Comparison of ENCODE assay signal across 8 cellular contexts in the genomic region with DNA sequence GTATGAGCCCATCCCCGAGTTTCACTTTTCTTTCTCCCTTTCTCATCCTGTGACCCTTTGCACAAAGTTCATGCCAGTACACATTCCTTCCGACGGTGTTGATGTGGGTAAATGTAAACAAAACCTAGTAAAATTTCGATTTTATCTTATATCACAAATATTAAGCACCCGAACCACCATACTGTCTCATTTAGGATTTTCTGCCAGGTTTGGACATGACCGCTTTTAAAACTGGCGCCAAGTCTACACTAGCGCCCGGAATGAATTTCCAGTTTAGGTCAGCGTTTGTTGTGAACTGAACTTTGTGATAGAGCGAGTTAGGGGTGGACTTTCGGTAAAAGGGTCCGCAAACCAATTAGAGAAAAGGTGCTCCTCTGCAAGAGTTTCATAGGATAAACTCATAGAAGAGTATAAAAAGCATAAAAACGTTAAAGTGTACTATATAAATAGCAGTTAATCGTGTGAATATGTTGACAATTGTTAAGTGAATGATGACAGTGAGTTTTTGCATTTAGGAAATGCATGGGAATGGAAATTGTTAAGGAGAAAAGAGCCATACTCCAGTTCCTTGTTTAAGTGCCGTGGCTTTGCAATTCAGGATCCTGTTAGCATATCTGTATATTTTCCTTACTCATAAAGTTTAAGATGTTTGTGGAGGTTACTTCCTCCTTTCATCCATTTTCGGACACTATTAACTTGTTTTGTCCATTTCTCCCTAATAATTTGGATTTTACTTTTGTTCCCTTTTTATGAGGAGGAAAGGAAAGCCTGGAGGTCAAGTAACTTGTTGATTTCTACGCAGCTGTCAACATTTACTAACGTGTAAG. TPM values are rescaled to one million over a fixed set of nuclear protein-coding genes. Genes with fewer than 3 reads are reported as not detected.
A peak's percentile ranks its signal among the peaks of the same experiment; 100 is the strongest.
DNase-seq lines count a peak whose midpoint lies in the region; ATAC-seq and TF ChIP-seq lines count a peak whose summit lies in the region.

No MANE protein-coding gene starts in this region.

- peak overlapping the region; percentile 98 for H3K4me2 ChIP-seq in PC-3 (ENCODE audit: low read length)

- intact Hi-C loops in PC-3 (cut with micrococcal nuclease), result no loop called here
- intact Hi-C loops in upper lobe of right lung (cut with DNase I), result no loop called here

- WGBS in mesodermal cell (ENCODE audit: insufficient coverage in 2 of 2), 2 experiments, result 80 to 82% methylated on average over 13 to 15 of the region's 19 CpGs

- DNase-seq in AG08395 (ENCODE audit: low spot score) (peak; percentile 48), GM19238 (ENCODE audit: insufficient read length, low spot score) (peak; percentile 5), PC-3 (peak; percentile 35), upper lobe of right lung (no peak), T-helper 9 cell (no peak)
- no peak for DNase-seq in effector memory CD8-positive, alpha-beta T cell

- H3K27me3 ChIP-seq in PC-3 (ENCODE audit: low read length) (no peaks in the 10 kb centered on the region), upper lobe of right lung (no peaks in the 10 kb centered on the region)

- H3K36me3 ChIP-seq in PC-3 (ENCODE audit: low read depth, low read length), result no peaks in the 10 kb centered on the region
- H3K36me3 ChIP-seq in mesodermal cell (ENCODE audit: control insufficient read depth, insufficient read depth, low read length), result no peaks in the 10 kb centered on the region
- H3K36me3 ChIP-seq in upper lobe of right lung, result no peaks in the 10 kb centered on the region

- H3K27me3 Mint-ChIP-seq in effector memory CD8-positive, alpha-beta T cell, result peaks cover 0 to 15% of the 10 kb centered on the region in 2 donors

- CTCF ChIA-PET in PC-3 (lab: Charles Lee), result no interaction called here

- H3K4me3 ChIP-seq in PC-3 (ENCODE audit: low read length) (peak overlapping the region; percentile 73), mesodermal cell (ENCODE audit: extremely low read depth, insufficient read depth, low read length, poor library complexity, severe bottlenecking) (peak overlapping the region; percentile 43), upper lobe of right lung (peak overlapping the region; percentile 62)

- no peak for TF ChIP-seq CTCF in PC-3 (conservative IDR thresholded peaks at IDR 0.05; ENCODE audit: low read depth, low read length)
- no peak for TF ChIP-seq CTCF in upper lobe of right lung (IDR thresholded peaks at IDR 0.05)

- H3K4me3 Mint-ChIP-seq in effector memory CD8-positive, alpha-beta T cell, result peak overlapping the region; percentile 90 to 100

- H3K4me1 Mint-ChIP-seq in effector memory CD8-positive, alpha-beta T cell (ENCODE audit: low read depth in 2 of 2), result peaks cover 8 to 23% of the 10 kb centered on the region in 2 donors

- H3K4me1 ChIP-seq in PC-3 (ENCODE audit: insufficient read depth, low read length) (peaks cover 17% of the 10 kb centered on the region), mesodermal cell (ENCODE audit: control insufficient read depth, insufficient read depth, low read length, poor library complexity, severe bottlenecking) (peaks cover 5% of the 10 kb centered on the region), upper lobe of right lung (peaks cover 7% of the 10 kb centered on the region)

- H3K36me3 Mint-ChIP-seq in effector memory CD8-positive, alpha-beta T cell (ENCODE audit: insufficient read depth), result peaks cover 14% of the 10 kb centered on the region

- H3K9me3 Mint-ChIP-seq in effector memory CD8-positive, alpha-beta T cell, result no peaks in the 10 kb centered on the region

- no peaks in the 10 kb centered on the region for H3K79me2 ChIP-seq in PC-3 (ENCODE audit: low read length)

- H2AFZ ChIP-seq in PC-3 (ENCODE audit: low read length), result peak overlapping the region; percentile 99

- no peaks in the 10 kb centered on the region for H3F3A ChIP-seq in PC-3 (ENCODE audit: low read length, unreplicated experiment)

- TSS peak; percentile 47 for BruUV-seq in PC-3 (replicated peaks; lab: Mats Ljungman, UMichigan)

- H3K27ac ChIP-seq in PC-3 (ENCODE audit: low read length) (peak overlapping the region; percentile 58), mesodermal cell (ENCODE audit: low read depth, low read length, severe bottlenecking) (peak overlapping the region; percentile 44), upper lobe of right lung (peak overlapping the region; percentile 89)

- ATAC-seq in PC-3 (peak; percentile 34), upper lobe of right lung (peak; percentile 8), HG02571 (IDR thresholded peaks at IDR 0.05; ENCODE audit: unreplicated experiment) (no peak)
- no peak for ATAC-seq in effector memory CD8-positive, alpha-beta T cell (replicated peaks)

- no peaks in the 10 kb centered on the region for H3K9me2 ChIP-seq in PC-3 (replicated peaks; ENCODE audit: low read length)

- POLR2A ChIA-PET in PC-3 (lab: Charles Lee; ENCODE audit: unreplicated experiment), result no interaction called here

- H4K20me1 ChIP-seq in PC-3 (ENCODE audit: low read length), result no peaks in the 10 kb centered on the region

- peak overlapping the region; percentile 79 for H3K9ac ChIP-seq in PC-3 (ENCODE audit: low read length)

- H3K27ac Mint-ChIP-seq in effector memory CD8-positive, alpha-beta T cell, result peak overlapping the region; percentile 92 to 99

- H3K9me3 ChIP-seq in PC-3 (ENCODE audit: low read length) (no peaks in the 10 kb centered on the region), mesodermal cell (ENCODE audit: control insufficient read depth, low read length) (no peaks in the 10 kb centered on the region), upper lobe of right lung (no peaks in the 10 kb centered on the region)

RNA-seq across cellular contexts. Expression of a gene that starts 1.0 kb away (rescaled TPM):
- total RNA-seq in PC-3 (2014; rRNA removed) (3.6 and 7.4 TPM in 2 replicates), upper lobe of right lung (11.1 TPM)
- 4.9 TPM for polyA plus RNA-seq in mesodermal cell (2013, experiment 1 of 2)
- polyA plus RNA-seq in mesodermal cell (2013, experiment 2 of 2), result 7.8 TPM

Comparison
In these comparisons a context has a peak if more than half of its experiments do, and no peak if none do; other contexts are left out.
1. DNase-seq: peak in AG08395 (single experiment), GM19238 (single experiment) and PC-3 (single experiment); none in effector memory CD8-positive, alpha-beta T cell (0 of 3), upper lobe of right lung (single experiment) and T-helper 9 cell (single experiment).
2. ATAC-seq: peak in PC-3 (single experiment) and upper lobe of right lung (single experiment); none in effector memory CD8-positive, alpha-beta T cell (single experiment) and HG02571 (single experiment).
3. Peak in every context shown above with its lines, with median percentiles within 50 percentile points of each other: H3K27ac ChIP-seq and H3K4me3 ChIP-seq.